Comparison of ENCODE assay signal across 1 cellular context in the genomic region with DNA sequence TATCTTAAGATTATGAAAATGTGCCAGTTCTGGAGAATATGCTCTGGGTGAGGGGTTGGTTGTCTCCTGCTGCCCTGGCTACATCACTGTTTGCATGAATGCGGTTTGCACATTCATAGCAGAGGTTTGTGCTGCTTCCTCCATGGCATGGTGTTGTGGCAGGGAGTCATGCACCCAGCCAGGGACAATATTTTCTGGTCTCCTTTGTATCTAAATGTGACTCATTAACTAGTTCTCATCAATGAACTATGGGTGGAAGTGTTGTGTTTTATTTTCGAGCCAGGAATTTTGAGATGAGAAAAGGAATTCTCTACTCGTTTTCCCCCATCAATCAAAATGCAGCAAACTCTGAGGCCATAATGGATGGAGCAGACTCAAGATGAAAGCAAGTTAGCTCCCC.
TF ChIP-seq lines count a peak whose summit lies in the region.

No MANE protein-coding gene starts in this region.

TF ChIP-seq in IMR-90, 13 proteins besides CTCF, POLR2A, EP300 and RAD21:
- TF ChIP-seq RCOR1 (IDR thresholded peaks at IDR 0.05; ENCODE audit: insufficient replicate concordance, low read length), result no peak
